Comparison of ENCODE assay signal across 1 cellular context in genomic region chr9:36487482-36488321, GRCh38.
TF ChIP-seq lines count a peak whose summit lies in the region.

No MANE protein-coding gene starts in this region.

TF ChIP-seq in HEK293, 187 proteins besides CTCF, POLR2A, EP300 and RAD21 (continued from another document):
- TF ChIP-seq ZNF704 (tag by site-specific recombination; IDR thresholded peaks at IDR 0.05) (no peak), IKZF3 (tag by site-specific recombination; IDR thresholded peaks at IDR 0.05) (0 out of 2 replicates have a peak, but pooled peaks have one; percentile 44), ZFP69B (tag by site-specific recombination; IDR thresholded peaks at IDR 0.05) (no peak), HOXC10 (CRISPR knock-in tag; IDR thresholded peaks at IDR 0.05) (no peak), ZNF792 (tag by site-specific recombination; IDR thresholded peaks at IDR 0.05) (no peak), ZNF510 (tag by site-specific recombination; IDR thresholded peaks at IDR 0.05; ENCODE audit: insufficient replicate concordance) (no peak), ZNF341 (tag by site-specific recombination; IDR thresholded peaks at IDR 0.05; ENCODE audit: low read depth) (peak; percentile 71; the same call in 1 of the 2 replicates), AEBP2 (tag by site-specific recombination; IDR thresholded peaks at IDR 0.05; ENCODE audit: borderline replicate concordance) (no peak), ZNF18 (tag by site-specific recombination; IDR thresholded peaks at IDR 0.05) (no peak), ZNF223 (tag by site-specific recombination; IDR thresholded peaks at IDR 0.05) (no peak), ZNF2 (tag by site-specific recombination; IDR thresholded peaks at IDR 0.05) (0 out of 2 replicates have a peak, but pooled peaks have one; percentile 46), ZNF670 (tag by site-specific recombination; IDR thresholded peaks at IDR 0.05; ENCODE audit: low read depth) (no peak), SP7 (tag by site-specific recombination; IDR thresholded peaks at IDR 0.05) (peak; percentile 63; the same call in 1 of the 2 replicates), SP2 (tag by site-specific recombination; IDR thresholded peaks at IDR 0.05) (peak; percentile 22; the same call in 1 of the 2 replicates), ZNF184 (tag by site-specific recombination; IDR thresholded peaks at IDR 0.05) (no peak), ZNF654 (tag by site-specific recombination; IDR thresholded peaks at IDR 0.05; ENCODE audit: low read depth) (no peak)
